ENCODE assay signal across 1 cellular context in genomic region chr21:44764319-44765230, GRCh38.
TF ChIP-seq lines count a peak whose summit lies in the region.

No MANE protein-coding gene starts in this region.

TF ChIP-seq in WTC11, 78 proteins besides CTCF, POLR2A, EP300 and RAD21:
- TF ChIP-seq GTF2I (CRISPR knock-in tag; conservative IDR thresholded peaks at IDR 0.05): no peak
- TF ChIP-seq STAT6 (CRISPR knock-in tag; conservative IDR thresholded peaks at IDR 0.05; ENCODE audit: low read depth): no peak
- TF ChIP-seq MYBL2 (CRISPR knock-in tag; IDR thresholded peaks at IDR 0.05): no peak
- no peak for TF ChIP-seq RELA (CRISPR knock-in tag; IDR thresholded peaks at IDR 0.05; ENCODE audit: borderline replicate concordance)
